9 cellular contexts compared by ENCODE assay signal in genomic region chr15:66390670-66391069, GRCh38. TPM values are rescaled to one million over a fixed set of nuclear protein-coding genes. Genes with fewer than 3 reads are reported as not detected.
DNase-seq lines count a peak whose midpoint lies in the region; ATAC-seq and TF ChIP-seq lines count a peak whose summit lies in the region.
"Had no signal": no experiment of that assay in that cellular context is flagged by ENCODE, and none has a peak within 500 bp of the region (broad histone marks: within the 10 kb centered on the region; RNA-seq: fewer than 3 reads in every experiment).

No MANE protein-coding gene starts in this region.

- no peak overlapping the region for H3K27ac ChIP-seq in neural progenitor cell
- H3K27ac ChIP-seq in uterus = no peak overlapping the region
- H3K27ac ChIP-seq: body of pancreas had no signal

- peak; percentile 69 for DNase-seq in CD1c-positive myeloid dendritic cell (ENCODE audit: extremely low spot score)
- DNase-seq in globus pallidus (ENCODE audit: low spot score) = peak; percentile 36
- no peak for DNase-seq in neural progenitor cell (ENCODE audit: low spot score)
- DNase-seq in HEK293T (ENCODE audit: extremely low spot score) = no peak
- no peak for DNase-seq in uterus

- peaks cover 13% of the 10 kb centered on the region for H3K4me1 ChIP-seq in neural progenitor cell
- peaks cover 0 to 5% of the 10 kb centered on the region in 2 donors for H3K4me1 ChIP-seq in uterus

- no peaks in the 10 kb centered on the region for H3K27me3 Mint-ChIP-seq in T-helper 1 cell treated with Interleukin-12 subunit alpha and Interleukin-12 subunit beta and Interleukin-4 antibody, amounts not matched to agents 30 μg/mL and 1 μg/mL, for 36 hours (ENCODE audit: low read depth)
- H3K27me3 Mint-ChIP-seq in neural progenitor cell (ENCODE audit: insufficient read depth, low read depth) = peaks cover 5% of the 10 kb centered on the region

- ATAC-seq in HG02610 (IDR thresholded peaks at IDR 0.05; ENCODE audit: unreplicated experiment) (peak; percentile 30), HG03108 (IDR thresholded peaks at IDR 0.05; ENCODE audit: unreplicated experiment) (no peak)
- ATAC-seq: body of pancreas had no signal

- H3K36me3 Mint-ChIP-seq in T-helper 1 cell treated with Interleukin-12 subunit alpha and Interleukin-12 subunit beta and Interleukin-4 antibody, amounts not matched to agents 30 μg/mL and 1 μg/mL, for 36 hours (ENCODE audit: low read depth) = peaks cover 35% of the 10 kb centered on the region
- peaks cover 23% of the 10 kb centered on the region for H3K36me3 Mint-ChIP-seq in neural progenitor cell

- peak overlapping the region; percentile 75 for H3K4me3 Mint-ChIP-seq in T-helper 1 cell treated with Interleukin-12 subunit alpha and Interleukin-12 subunit beta and Interleukin-4 antibody, amounts not matched to agents 30 μg/mL and 1 μg/mL, for 36 hours
- no peak overlapping the region for H3K4me3 Mint-ChIP-seq in neural progenitor cell

- H3K36me3 ChIP-seq in neural progenitor cell = no peaks in the 10 kb centered on the region
- H3K36me3 ChIP-seq in uterus = no peaks in the 10 kb centered on the region

- H3K9me3 ChIP-seq in neural progenitor cell (ENCODE audit: low read depth) (no peaks in the 10 kb centered on the region), uterus (no peaks in the 10 kb centered on the region)
- H3K9me3 ChIP-seq: body of pancreas had no signal

- CTCF ChIA-PET in HEK293T (lab: Yijun Ruan, JAX) = no interaction called here

- TF ChIP-seq CTCF in neural progenitor cell (IDR thresholded peaks at IDR 0.05) = no peak
- TF ChIP-seq CTCF in uterus (IDR thresholded peaks at IDR 0.05) = no peak

- peak overlapping the region; percentile 87 for H3K27ac Mint-ChIP-seq in T-helper 1 cell treated with Interleukin-12 subunit alpha and Interleukin-12 subunit beta and Interleukin-4 antibody, amounts not matched to agents 30 μg/mL and 1 μg/mL, for 36 hours
- H3K27ac Mint-ChIP-seq in neural progenitor cell = no peak overlapping the region

- H3K4me3 ChIP-seq in neural progenitor cell = no peak overlapping the region
- no peak overlapping the region for H3K4me3 ChIP-seq in uterus
- H3K4me3 ChIP-seq: body of pancreas had no signal

- POLR2A ChIA-PET in HEK293T (lab: Yijun Ruan, JAX) = no interaction called here

- H4K20me1 ChIP-seq in neural progenitor cell (ENCODE audit: low read depth) = peaks cover 72% of the 10 kb centered on the region

- no peak overlapping the region for H3K4me2 ChIP-seq in neural progenitor cell

- H3F3A ChIP-seq in neural progenitor cell (ENCODE audit: low read depth) = peaks cover 7% of the 10 kb centered on the region

- H2AFZ ChIP-seq in neural progenitor cell (replicated peaks) = no peak overlapping the region

- peaks cover 72% of the 10 kb centered on the region for H3K4me1 Mint-ChIP-seq in T-helper 1 cell treated with Interleukin-12 subunit alpha and Interleukin-12 subunit beta and Interleukin-4 antibody, amounts not matched to agents 30 μg/mL and 1 μg/mL, for 36 hours (ENCODE audit: low read depth)
- H3K4me1 Mint-ChIP-seq in neural progenitor cell = peaks cover 24% of the 10 kb centered on the region

- intact Hi-C loops in uterus (cut with DNase I; ENCODE audit: low total_unique reads) = no loop called here

- TF ChIP-seq POLR2A in uterus (IDR thresholded peaks at IDR 0.05) = no peak

- H3K27me3 ChIP-seq in neural progenitor cell (no peaks in the 10 kb centered on the region), uterus (no peaks in the 10 kb centered on the region)
- H3K27me3 ChIP-seq: body of pancreas had no signal

- H3K79me2 ChIP-seq in neural progenitor cell (ENCODE audit: low read depth) = peaks cover 90% of the 10 kb centered on the region

- H3K9ac ChIP-seq in neural progenitor cell = no peak overlapping the region

- no peaks in the 10 kb centered on the region for H3K9me3 Mint-ChIP-seq in T-helper 1 cell treated with Interleukin-12 subunit alpha and Interleukin-12 subunit beta and Interleukin-4 antibody, amounts not matched to agents 30 μg/mL and 1 μg/mL, for 36 hours
- H3K9me3 Mint-ChIP-seq in neural progenitor cell = no peaks in the 10 kb centered on the region

TF ChIP-seq in HEK293T, 16 proteins besides CTCF, POLR2A, EP300 and RAD21:
- TF ChIP-seq, protein P1, sequence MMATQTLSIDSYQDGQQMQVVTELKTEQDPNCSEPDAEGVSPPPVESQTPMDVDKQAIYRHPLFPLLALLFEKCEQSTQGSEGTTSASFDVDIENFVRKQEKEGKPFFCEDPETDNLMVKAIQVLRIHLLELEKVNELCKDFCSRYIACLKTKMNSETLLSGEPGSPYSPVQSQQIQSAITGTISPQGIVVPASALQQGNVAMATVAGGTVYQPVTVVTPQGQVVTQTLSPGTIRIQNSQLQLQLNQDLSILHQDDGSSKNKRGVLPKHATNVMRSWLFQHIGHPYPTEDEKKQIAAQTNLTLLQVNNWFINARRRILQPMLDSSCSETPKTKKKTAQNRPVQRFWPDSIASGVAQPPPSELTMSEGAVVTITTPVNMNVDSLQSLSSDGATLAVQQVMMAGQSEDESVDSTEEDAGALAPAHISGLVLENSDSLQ (IDR thresholded peaks at IDR 0.05) = no peak
- no peak for TF ChIP-seq L3MBTL2 (conservative IDR thresholded peaks at IDR 0.05)
- no peak for TF ChIP-seq FOXK2 (IDR thresholded peaks at IDR 0.05)
- TF ChIP-seq CTBP1 (IDR thresholded peaks at IDR 0.05; ENCODE audit: borderline replicate concordance) = no peak
- TF ChIP-seq ZNF384 (IDR thresholded peaks at IDR 0.05) = no peak
- no peak for TF ChIP-seq BHLHE40 (IDR thresholded peaks at IDR 0.05; ENCODE audit: borderline replicate concordance)
- TF ChIP-seq FOXA1 (IDR thresholded peaks at IDR 0.05) = no peak
- TF ChIP-seq ARNT (IDR thresholded peaks at IDR 0.05) = no peak
- no peak for TF ChIP-seq LEF1 (IDR thresholded peaks at IDR 0.05; ENCODE audit: borderline replicate concordance)
- no peak for TF ChIP-seq SUZ12 (IDR thresholded peaks at IDR 0.05)
- TF ChIP-seq NFRKB (IDR thresholded peaks at IDR 0.05) = no peak
- TF ChIP-seq SP1 (IDR thresholded peaks at IDR 0.05) = no peak
- TF ChIP-seq FOXM1 (IDR thresholded peaks at IDR 0.05; ENCODE audit: borderline replicate concordance) = no peak
- TF ChIP-seq TARDBP (IDR thresholded peaks at IDR 0.05) = no peak

RNA-seq across cellular contexts. Expression of gene MAP2K1, which starts 4.0 kb away (rescaled TPM):
- 42.6 and 55.2 TPM in 2 replicates for total RNA-seq in neural progenitor cell (ENCODE audit: low replicate concordance)
- total RNA-seq in uterus = 10 to 100 TPM; 13.2 to 46.4 (median 33.5) TPM

RNA-seq across cellular contexts. Expression of gene TIPIN, which starts 34.2 kb away (rescaled TPM):
- total RNA-seq in neural progenitor cell (ENCODE audit: low replicate concordance) (19.5 and 28.9 TPM in 2 replicates), uterus (10 to 100 TPM in 2 of 4 donors, 1 to 10 TPM in 1, under 1 TPM in 1; 0.77 to 15.0 (median 8.7) TPM)

Comparison
In these comparisons a context has a peak if more than half of its experiments do, and no peak if none do; other contexts are left out.
1. DNase-seq: peak in CD1c-positive myeloid dendritic cell (single experiment) and globus pallidus (single experiment); none in neural progenitor cell (single experiment), HEK293T (single experiment) and uterus (0 of 2).